16 cellular contexts compared by ENCODE assay signal in genomic region chr6:37369321-37370196, GRCh38. TPM values are rescaled to one million over a fixed set of nuclear protein-coding genes. Genes with fewer than 3 reads are reported as not detected.
DNase-seq lines count a peak whose midpoint lies in the region; ATAC-seq and TF ChIP-seq lines count a peak whose summit lies in the region.
"Had no signal": no experiment of that assay in that cellular context is flagged by ENCODE, and none has a peak within 500 bp of the region (broad histone marks: within the 10 kb centered on the region; RNA-seq: fewer than 3 reads in every experiment).

No MANE protein-coding gene starts in this region.

- H3K36me3 Mint-ChIP-seq in activated CD4-positive, alpha-beta T cell treated with anti-CD3 and anti-CD28 coated beads, Interleukin-2, amount 10 ng/mL, durations not matched to agents 24 days and 14 days (ENCODE audit: low read depth), result peaks cover 38% of the 10 kb centered on the region

- no peak overlapping the region for H3K4me3 ChIP-seq in brain microvascular endothelial cell (ENCODE audit: low read depth, low read length)
- H3K4me3 ChIP-seq in right cardiac atrium (ENCODE audit: low read length), result no peak overlapping the region
- H3K4me3 ChIP-seq: SK-N-MC, tibial artery had no signal

- no peak overlapping the region for H3K4me3 Mint-ChIP-seq in activated CD4-positive, alpha-beta T cell treated with anti-CD3 and anti-CD28 coated beads, Interleukin-2, amount 10 ng/mL, durations not matched to agents 24 days and 14 days

- peak overlapping the region; percentile 10 for H3K27ac Mint-ChIP-seq in activated CD4-positive, alpha-beta T cell treated with anti-CD3 and anti-CD28 coated beads, Interleukin-2, amount 10 ng/mL, durations not matched to agents 24 days and 14 days

- peak; percentile 77 to 84 for ATAC-seq in right cardiac atrium
- no peak for ATAC-seq in GM19351 (IDR thresholded peaks at IDR 0.05; ENCODE audit: unreplicated experiment)

- H3K4me1 ChIP-seq in right cardiac atrium (ENCODE audit: control insufficient read depth, insufficient read depth, low read length), result peaks cover 11% of the 10 kb centered on the region

- no peaks in the 10 kb centered on the region for H3K9me3 Mint-ChIP-seq in activated CD4-positive, alpha-beta T cell treated with anti-CD3 and anti-CD28 coated beads, Interleukin-2, amount 10 ng/mL, durations not matched to agents 24 days and 14 days

- WGBS in right cardiac atrium, result 22% methylated on average over 1 of the region's 1 CpG

- DNase-seq in activated CD4-positive, alpha-beta T cell treated with anti-CD3 and anti-CD28 coated beads, Interleukin-2, amount 10 ng/mL, durations not matched to agents 24 days and 14 days, result no peak
- no peak for DNase-seq in activated CD4-positive, alpha-beta T cell treated with anti-CD3 and anti-CD28 coated beads, Interleukin-2, amount 50 U/mL, for 48 hours
- DNase-seq in brain microvascular endothelial cell (peak; percentile 49), right cardiac atrium (no peak), superior temporal gyrus (ENCODE audit: extremely low spot score) (peak; percentile 54), NCI-H2196 treated with DMSO at 0.1 percent for 48 hours (lab: John Stamatoyannopoulos, UW; ENCODE audit: unreplicated experiment) (no peak)
- no peak for DNase-seq in stimulated activated CD4-positive, alpha-beta T cell treated with anti-CD3 and anti-CD28 coated beads, Interleukin-4, amount 100 ng/mL, for 24 hours
- DNase-seq: activated CD4-positive, CD25-positive, alpha-beta regulatory T cell treated with anti-CD3 and anti-CD28 coated beads, Interleukin-2, amount 50 U/mL, for 72 hours; activated naive CD4-positive, alpha-beta T cell; effector memory CD4-positive, alpha-beta T cell; GOT3; NCI-H1417 treated with DMSO at 0.1 percent for 48 hours; retina; tibial artery had no signal

- H3K27me3 Mint-ChIP-seq in activated CD4-positive, alpha-beta T cell treated with anti-CD3 and anti-CD28 coated beads, Interleukin-2, amount 10 ng/mL, durations not matched to agents 24 days and 14 days, result no peaks in the 10 kb centered on the region

- H3K27me3 ChIP-seq in brain microvascular endothelial cell (replicated peaks) (no peaks in the 10 kb centered on the region), right cardiac atrium (ENCODE audit: control insufficient read depth, insufficient read depth) (no peaks in the 10 kb centered on the region)
- H3K27me3 ChIP-seq: tibial artery had no signal

- TF ChIP-seq CTCF in brain microvascular endothelial cell (IDR thresholded peaks at IDR 0.05; ENCODE audit: low read depth, low read length, missing control alignments), result no peak

- H3K4me1 Mint-ChIP-seq in activated CD4-positive, alpha-beta T cell treated with anti-CD3 and anti-CD28 coated beads, Interleukin-2, amount 10 ng/mL, durations not matched to agents 24 days and 14 days, result peaks cover 12% of the 10 kb centered on the region

- no peaks in the 10 kb centered on the region for H3K9me3 ChIP-seq in right cardiac atrium (ENCODE audit: control insufficient read depth, low read length)
- H3K9me3 ChIP-seq: tibial artery had no signal

- peaks cover 12% of the 10 kb centered on the region for H3K36me3 ChIP-seq in brain microvascular endothelial cell (replicated peaks)

- in situ Hi-C loops in brain microvascular endothelial cell (cut with HindIII; ENCODE audit: low pct_ligation_motif_present, low sequenced_read_pairs), result no loop called here

- intact Hi-C loops in activated CD4-positive, alpha-beta T cell treated with anti-CD3 and anti-CD28 coated beads, Interleukin-2, amount 10 ng/mL, durations not matched to agents 24 days and 14 days (cut with micrococcal nuclease), result no loop called here
- intact Hi-C loops in right cardiac atrium (cut with DNase I), result no loop called here

- peak overlapping the region; percentile 5 for H3K27ac ChIP-seq in brain microvascular endothelial cell
- H3K27ac ChIP-seq in right cardiac atrium (ENCODE audit: low read length), result peak overlapping the region; percentile 85
- H3K27ac ChIP-seq: SK-N-MC, tibial artery had no signal

RNA-seq across cellular contexts. Expression of gene RNF8, which starts 15.8 kb away (rescaled TPM):
- total RNA-seq in activated CD4-positive, alpha-beta T cell treated with anti-CD3 and anti-CD28 coated beads, Interleukin-2, amount 10 ng/mL, durations not matched to agents 24 days and 14 days, result 29.4 and 32.0 TPM in 2 replicates
- total RNA-seq in right cardiac atrium, result 10 to 100 TPM; 18.0 to 22.9 (median 22.2) TPM
- 15.7 TPM for polyA plus RNA-seq in right cardiac atrium

Comparison
In these comparisons a context has a peak if more than half of its experiments do, and no peak if none do; other contexts are left out.
1. DNase-seq: peak in brain microvascular endothelial cell (single experiment) and superior temporal gyrus (single experiment); none in activated CD4-positive, alpha-beta T cell treated with anti-CD3 and anti-CD28 coated beads, Interleukin-2, amount 10 ng/mL, durations not matched to agents 24 days and 14 days (single experiment), activated CD4-positive, alpha-beta T cell treated with anti-CD3 and anti-CD28 coated beads, Interleukin-2, amount 50 U/mL, for 48 hours (0 of 2), right cardiac atrium (0 of 3), stimulated activated CD4-positive, alpha-beta T cell treated with anti-CD3 and anti-CD28 coated beads, Interleukin-4, amount 100 ng/mL, for 24 hours (single experiment) and NCI-H2196 treated with DMSO at 0.1 percent for 48 hours (single experiment).